In genomic region chr3:159867372-159867771, GRCh38 we compare ENCODE assay signal across 22 cellular contexts. TPM values are rescaled to one million over a fixed set of nuclear protein-coding genes. Genes with fewer than 3 reads are reported as not detected.
A peak's percentile ranks its signal among the peaks of the same experiment; 100 is the strongest.
DNase-seq lines count a peak whose midpoint lies in the region; ATAC-seq and TF ChIP-seq lines count a peak whose summit lies in the region.
"Had no signal": no experiment of that assay in that cellular context is flagged by ENCODE, and none has a peak within 500 bp of the region (broad histone marks: within the 10 kb centered on the region; RNA-seq: fewer than 3 reads in every experiment).

No MANE protein-coding gene starts in this region.

- H3F3A ChIP-seq in SK-N-SH (replicated peaks; ENCODE audit: insufficient read depth) = peaks cover 33% of the 10 kb centered on the region

- ATAC-seq in SK-N-SH treated with all-trans-retinoic acid at 6 μM for 48 hours (no peak), IMR-90 (ENCODE audit: low read depth) (no peak), HG02623 (IDR thresholded peaks at IDR 0.05; ENCODE audit: unreplicated experiment) (no peak)

- no peak overlapping the region for H2BK15ac ChIP-seq in IMR-90 (ENCODE audit: low read depth, low read length)

- H3K27me3 ChIP-seq in SK-N-SH (ENCODE audit: insufficient read depth) (no peaks in the 10 kb centered on the region), IMR-90 (ENCODE audit: control insufficient read depth, insufficient read depth, low read length) (no peaks in the 10 kb centered on the region), right atrium auricular region (no peaks in the 10 kb centered on the region)
- H3K27me3 ChIP-seq: MG63 had no signal

- H4K5ac ChIP-seq in IMR-90 (ENCODE audit: low read depth, low read length) = peak overlapping the region; percentile 7; the same call in 1 of the 2 replicates

- H3K36me3 ChIP-seq in SK-N-SH (replicated peaks in 1 of 2; ENCODE audit: control insufficient read depth in 1 of 2, insufficient read depth in 2 of 2, low read length in 1 of 2) (peaks cover 24 to 34% of the 10 kb centered on the region in 2 experiments), IMR-90 (ENCODE audit: control insufficient read depth, insufficient read depth, low read length) (no peaks in the 10 kb centered on the region; the same call in 1 of the 2 replicates), right atrium auricular region (no peaks in the 10 kb centered on the region)
- H3K36me3 ChIP-seq: HAP-1 had no signal

- H3K4me3 ChIP-seq in SK-N-SH (ENCODE audit: low read depth in 2 of 2, low read length in 1 of 2) (no peak overlapping the region; a peak in 1 of 4 replicates), IMR-90 (ENCODE audit: insufficient read depth, low read depth, low read length) (no peak overlapping the region), right atrium auricular region (no peak overlapping the region)
- H3K4me3 ChIP-seq: HAP-1, MG63, SK-N-MC had no signal

- 83% methylated on average over 2 of the region's 2 CpGs for WGBS in SK-N-SH (ENCODE audit: low lambda C conversion rate)
- no CpG with 5 or more reads among the region's 2 CpGs for WGBS in IMR-90 (ENCODE audit: extremely low coverage in 2 of 2, insufficient read length in 1 of 2), 2 experiments

- H3K4me2 ChIP-seq in SK-N-SH (no peak overlapping the region), IMR-90 (ENCODE audit: low read depth, low read length) (no peak overlapping the region)

- intact Hi-C loops in IMR-90 (cut with micrococcal nuclease) = no loop called here

- TF ChIP-seq CTCF in SK-N-SH (IDR thresholded peaks at IDR 0.05) (no peak), IMR-90 (conservative IDR thresholded peaks at IDR 0.05; ENCODE audit: low read depth, low read length) (no peak), right atrium auricular region (IDR thresholded peaks at IDR 0.05) (no peak)

- H2AFZ ChIP-seq in SK-N-SH (ENCODE audit: low read depth) (no peak overlapping the region), IMR-90 (replicated peaks; ENCODE audit: low read length, poor library complexity) (no peak overlapping the region)

- peak overlapping the region; percentile 42 to 96; a peak in 3 of 4 replicates for H3K27ac ChIP-seq in SK-N-SH (ENCODE audit: low read depth in 2 of 2, low read length in 1 of 2)
- H3K27ac ChIP-seq in IMR-90 (ENCODE audit: insufficient read depth, low read length) = no peak overlapping the region
- peak overlapping the region; percentile 48 to 71 for H3K27ac ChIP-seq in right atrium auricular region
- H3K27ac ChIP-seq in temporal lobe (ENCODE audit: low read depth, low read length) = peak overlapping the region; percentile 69
- H3K27ac ChIP-seq: 22Rv1, HL-60, SK-N-MC had no signal

- H3K9me3 ChIP-seq in SK-N-SH (0 out of 2 replicates have a peak, but pooled peaks cover 4% of the 10 kb centered on the region), IMR-90 (ENCODE audit: control insufficient read depth, insufficient read depth, low read length) (no peaks in the 10 kb centered on the region), right atrium auricular region (peaks cover 0 to 8% of the 10 kb centered on the region in 2 donors)
- H3K9me3 ChIP-seq: HAP-1, MG63 had no signal

- dilution Hi-C loops in IMR-90 (cut with HindIII; ENCODE audit: low sequenced_read_pairs, unreplicated experiment) = no loop called here

- peak overlapping the region; percentile 3; the same call in 1 of the 2 replicates for H3K18ac ChIP-seq in IMR-90 (ENCODE audit: low read depth, low read length)

- H3K56ac ChIP-seq in IMR-90 (ENCODE audit: extremely low read depth, insufficient read depth, low read length) = no peak overlapping the region

- H2BK5ac ChIP-seq in IMR-90 (ENCODE audit: low read depth, low read length, poor library complexity, severe bottlenecking) = no peak overlapping the region

- BruUV-seq in IMR-90 (replicated peaks; lab: Mats Ljungman, UMichigan) = no TSS peak

- in situ Hi-C loops in IMR-90 (cut with MboI; ENCODE audit: low sequenced_read_pairs) = no loop called here

- peaks cover 18% of the 10 kb centered on the region for H4K20me1 ChIP-seq in SK-N-SH (ENCODE audit: insufficient read depth)
- H4K20me1 ChIP-seq in IMR-90 (ENCODE audit: insufficient read depth, low read length) = peaks cover 14% of the 10 kb centered on the region; the same call in 1 of the 2 replicates

- 0 out of 4 replicates have a peak, but pooled peaks of 1 of the 2 experiments have one; percentile 44 for TF ChIP-seq EP300 in SK-N-SH (IDR thresholded peaks at IDR 0.05; ENCODE audit: borderline replicate concordance in 1 of 2, low read depth in 1 of 2, low read length in 1 of 2)

- no peak overlapping the region for H2AK9ac ChIP-seq in IMR-90 (replicated peaks; ENCODE audit: low read depth, low read length, poor library complexity)

- no peak overlapping the region for H4K91ac ChIP-seq in IMR-90 (ENCODE audit: insufficient read depth, low read depth, low read length)

- CTCF ChIA-PET in SK-N-SH (lab: Yijun Ruan, JAX) = interaction anchor here (0.9 to 3.4 kb wide), 9 partner anchors 10 to 137 kb away, joined by 3 to 23 read pairs (median 6); partner anchors contain the start of gene SCHIP1
- CTCF ChIA-PET in IMR-90 (lab: Yijun Ruan, JAX) = interaction anchor here (0.5 kb wide), 1 partner anchor 137 kb away, joined by 3 read pairs; no protein-coding TSS in a partner anchor

- DNase-seq in SK-N-SH = no peak
- no peak for DNase-seq in IMR-90
- DNase-seq in right atrium auricular region (ENCODE audit: low spot score) = no peak
- DNase-seq in Kasumi-1 (lab: John Stamatoyannopoulos, UW) = no peak
- DNase-seq in NCI-H774 (lab: John Stamatoyannopoulos, UW) = no peak
- DNase-seq: DMS153; EL; KG1; MG63; NCI-H1105; NCI-H1694 treated with DMSO at 0.1 percent for 48 hours; NCI-H345; NCI-H526 treated with DMSO at 0.1 percent for 48 hours; NK-92 treated with Interleukin-12 subunit alpha and Interleukin-12 subunit beta, amount 100 ng/mL, for 24 hours; OCI-M1 had no signal

- H3K4me1 ChIP-seq in SK-N-SH (ENCODE audit: control insufficient read depth in 1 of 2, insufficient read depth in 2 of 2, low read depth in 1 of 2, low read length in 1 of 2) (peaks cover 20 to 41% of the 10 kb centered on the region in 2 experiments; a peak in 3 of 4 replicates), IMR-90 (ENCODE audit: control insufficient read depth, insufficient read depth, low read length) (peaks cover 19% of the 10 kb centered on the region), right atrium auricular region (peaks cover 0 to 63% of the 10 kb centered on the region in 2 donors)
- H3K4me1 ChIP-seq: HAP-1 had no signal

- TF ChIP-seq RAD21 in SK-N-SH (IDR thresholded peaks at IDR 0.05; ENCODE audit: low read length) = no peak
- no peak for TF ChIP-seq RAD21 in IMR-90 (IDR thresholded peaks at IDR 0.05; ENCODE audit: low read length)

- H3K14ac ChIP-seq in IMR-90 (replicated peaks; ENCODE audit: low read depth, low read length) = peak overlapping the region; percentile 7; the same call in 1 of the 2 replicates

- no peak overlapping the region for H2BK20ac ChIP-seq in IMR-90 (ENCODE audit: low read depth, low read length)

- H2AK5ac ChIP-seq in IMR-90 (ENCODE audit: low read depth, low read length) = peak overlapping the region; percentile 31; the same call in 1 of the 2 replicates

- no peak overlapping the region; the same call in 1 of the 2 replicates for H2BK120ac ChIP-seq in IMR-90 (ENCODE audit: low read depth, low read length)

- peaks cover 27 to 50% of the 10 kb centered on the region in 2 experiments for H3K79me1 ChIP-seq in IMR-90 (ENCODE audit: low read depth in 1 of 2, low read length in 2 of 2)

- no peak for TF ChIP-seq POLR2A in IMR-90 (IDR thresholded peaks at IDR 0.05; ENCODE audit: low read depth, low read length)

- peaks cover 18% of the 10 kb centered on the region for H3K9me1 ChIP-seq in IMR-90 (ENCODE audit: insufficient read depth, low read length)

- H3K79me2 ChIP-seq in SK-N-SH (ENCODE audit: insufficient read depth) = peaks cover 66% of the 10 kb centered on the region

- no peaks in the 10 kb centered on the region for H3K9me2 ChIP-seq in SK-N-SH

- H4K8ac ChIP-seq in IMR-90 (ENCODE audit: low read depth in 2 of 2, low read length in 2 of 2) = peak overlapping the region in 1 of 2 experiments; percentile 51; a peak in 1 of 4 replicates

- POLR2A ChIA-PET in SK-N-SH (lab: Yijun Ruan, JAX) = interaction anchor here (1.5 to 2.1 kb wide), 3 partner anchors 11 to 16 kb away, joined by 7 to 14 read pairs (median 8); no protein-coding TSS in a partner anchor
- POLR2A ChIA-PET in IMR-90 (lab: Charles Lee; ENCODE audit: unreplicated experiment) = no interaction called here

- no peak overlapping the region for H3K9ac ChIP-seq in SK-N-SH
- no peak overlapping the region for H3K9ac ChIP-seq in IMR-90 (ENCODE audit: low read depth, low read length)

- peak overlapping the region; percentile 42; the same call in 1 of the 2 replicates for H3K23ac ChIP-seq in IMR-90 (ENCODE audit: low read depth, low read length)

- H3K4ac ChIP-seq in IMR-90 (ENCODE audit: low read depth, low read length) = peak overlapping the region; percentile 41; the same call in 1 of the 2 replicates

TF ChIP-seq in SK-N-SH, 30 proteins besides CTCF, POLR2A, EP300 and RAD21:
- peak; percentile 43; the same call in 1 of the 2 replicates for TF ChIP-seq GATA2 (CRISPR knock-in tag; IDR thresholded peaks at IDR 0.05)
- no peak for TF ChIP-seq SMC3 (IDR thresholded peaks at IDR 0.05; ENCODE audit: low read depth, low read length)

TF ChIP-seq in IMR-90, 13 proteins besides CTCF, POLR2A, EP300 and RAD21 (continues in another document):
- TF ChIP-seq MAZ (IDR thresholded peaks at IDR 0.05; ENCODE audit: borderline replicate concordance, low read depth, low read length) = no peak
- no peak for TF ChIP-seq USF2 (IDR thresholded peaks at IDR 0.05; ENCODE audit: low read depth, low read length)
- no peak for TF ChIP-seq RCOR1 (IDR thresholded peaks at IDR 0.05; ENCODE audit: insufficient replicate concordance, low read length)

RNA-seq across cellular contexts. Expression of gene SCHIP1, which starts 27.7 kb away (rescaled TPM):
- polyA plus RNA-seq in SK-N-SH (2012; rRNA removed) (13.0 and 18.1 TPM in 2 replicates), IMR-90 (2012; rRNA removed) (2.8 and 3.9 TPM in 2 replicates)
- polyA plus RNA-seq in SK-N-SH (2012; cell fraction: cytosol; rRNA removed) = 17.4 and 22.1 TPM in 2 replicates
- polyA plus RNA-seq in SK-N-SH (2012; cell fraction: nucleus; rRNA removed) = 13.8 and 25.4 TPM in 2 replicates
- total RNA-seq in IMR-90 (2012; rRNA removed) (5.0 and 5.4 TPM in 2 replicates), right atrium auricular region (10 to 100 TPM; 88.7 to 96.5 TPM), temporal lobe (34.7 TPM)
- 0.21 and 0.57 TPM in 2 replicates for polyA plus RNA-seq in IMR-90 (2012; cell fraction: cytosol; rRNA removed)
- polyA plus RNA-seq in IMR-90 (2012; cell fraction: nucleus; rRNA removed; ENCODE audit: low replicate concordance) = 3.5 and 19.4 TPM in 2 replicates
